In genomic region chr11:17208257-17208999, GRCh38 we compare ENCODE assay signal across 8 cellular contexts. TPM values are rescaled to one million over a fixed set of nuclear protein-coding genes. Genes with fewer than 3 reads are reported as not detected.
DNase-seq lines count a peak whose midpoint lies in the region; ATAC-seq and TF ChIP-seq lines count a peak whose summit lies in the region.

No MANE protein-coding gene starts in this region.

- peak overlapping the region; percentile 95 for H3K9ac ChIP-seq in HUES6 (ENCODE audit: low read length)
- H3K9ac ChIP-seq in NT2/D1 (ENCODE audit: insufficient read length, low read depth) = peak overlapping the region; percentile 90

- H3K4me1 Mint-ChIP-seq in activated naive CD8-positive, alpha-beta T cell treated with anti-CD3 and anti-CD28 coated beads for 36 hours = peaks cover 31% of the 10 kb centered on the region

- H3K4me3 ChIP-seq in DOHH2 (ENCODE audit: low read length) = peak overlapping the region; percentile 91
- H3K4me3 ChIP-seq in HUES6 (ENCODE audit: low read depth, low read length) = peak overlapping the region; percentile 90
- peak overlapping the region; percentile 85 for H3K4me3 ChIP-seq in NT2/D1 (ENCODE audit: insufficient read length, low read depth)

- no peak for TF ChIP-seq CTCF in DOHH2 (IDR thresholded peaks at IDR 0.05; ENCODE audit: low read depth, low read length, poor library complexity, severe bottlenecking)
- no peak for TF ChIP-seq CTCF in omental fat pad (IDR thresholded peaks at IDR 0.05)

- no peaks in the 10 kb centered on the region for H4K20me1 ChIP-seq in DOHH2 (ENCODE audit: control insufficient read depth, insufficient read depth, low read depth, low read length)

- H3K4me1 ChIP-seq in DOHH2 (ENCODE audit: control insufficient read depth, low read length) = peaks cover 28% of the 10 kb centered on the region
- peaks cover 4% of the 10 kb centered on the region; the same call in 1 of the 2 replicates for H3K4me1 ChIP-seq in HUES6 (ENCODE audit: control insufficient read depth, insufficient read depth, low read length)
- H3K4me1 ChIP-seq in NT2/D1 (ENCODE audit: insufficient read depth, insufficient read length) = no peaks in the 10 kb centered on the region

- H3K27ac ChIP-seq in DOHH2 (ENCODE audit: low read depth, low read length) (peak overlapping the region; percentile 78), HUES6 (ENCODE audit: low read depth, low read length) (peak overlapping the region; percentile 93)

- H3K27me3 Mint-ChIP-seq in activated naive CD8-positive, alpha-beta T cell treated with anti-CD3 and anti-CD28 coated beads for 36 hours = no peaks in the 10 kb centered on the region

- H3K9me2 ChIP-seq in DOHH2 (replicated peaks; ENCODE audit: control insufficient read depth, low read length) = no peaks in the 10 kb centered on the region

- intact Hi-C loops in head of caudate nucleus (cut with DNase I) = loop anchor here (2.0 to 5.0 kb wide), 2 partner anchors 22 to 131 kb away; partner anchors contain the start of gene RPS13

- peak overlapping the region; percentile 94 for H3K4me3 Mint-ChIP-seq in activated naive CD8-positive, alpha-beta T cell treated with anti-CD3 and anti-CD28 coated beads for 36 hours

- DNase-seq in NT2/D1 (ENCODE audit: low read depth, low spot score) (peak; percentile 52), head of caudate nucleus (peak in 34 of 42 donors; percentile 34 to 82 (median 62)), omental fat pad (ENCODE audit: low spot score) (peak; percentile 29), retina (no peak)
- peak; percentile 59 for DNase-seq in activated naive CD8-positive, alpha-beta T cell treated with anti-CD3 and anti-CD28 coated beads for 36 hours

- ATAC-seq in GM21526 (IDR thresholded peaks at IDR 0.05; ENCODE audit: low FRiP score, unreplicated experiment) = peak; percentile 47
- ATAC-seq in omental fat pad (ENCODE audit: low FRiP score) = peak; percentile 80

- H3K36me3 Mint-ChIP-seq in activated naive CD8-positive, alpha-beta T cell treated with anti-CD3 and anti-CD28 coated beads for 36 hours = peaks cover 8% of the 10 kb centered on the region

- peaks cover 5% of the 10 kb centered on the region for H3F3A ChIP-seq in DOHH2 (ENCODE audit: control insufficient read depth, insufficient read depth)

- no peaks in the 10 kb centered on the region for H3K9me3 ChIP-seq in DOHH2 (ENCODE audit: control insufficient read depth, insufficient read depth, low read length)
- no peaks in the 10 kb centered on the region for H3K9me3 ChIP-seq in HUES6 (ENCODE audit: control insufficient read depth, insufficient read depth, low read depth, low read length)
- no peaks in the 10 kb centered on the region for H3K9me3 ChIP-seq in NT2/D1 (ENCODE audit: insufficient read depth, low read length)

- H3K4me2 ChIP-seq in DOHH2 (ENCODE audit: low read length) = peak overlapping the region; percentile 98

- H3K36me3 ChIP-seq in DOHH2 (ENCODE audit: control insufficient read depth, low read length) (peaks cover 9% of the 10 kb centered on the region; the same call in 1 of the 2 replicates), HUES6 (ENCODE audit: control insufficient read depth, insufficient read depth, low read length) (peaks cover 10% of the 10 kb centered on the region), NT2/D1 (ENCODE audit: insufficient read depth, insufficient read length, low read length) (peaks cover 6% of the 10 kb centered on the region)

- peak overlapping the region; percentile 97 for H3K27ac Mint-ChIP-seq in activated naive CD8-positive, alpha-beta T cell treated with anti-CD3 and anti-CD28 coated beads for 36 hours

- H3K9me3 Mint-ChIP-seq in activated naive CD8-positive, alpha-beta T cell treated with anti-CD3 and anti-CD28 coated beads for 36 hours = no peaks in the 10 kb centered on the region

- H3K27me3 ChIP-seq in DOHH2 (ENCODE audit: control insufficient read depth, low read length) (no peaks in the 10 kb centered on the region), HUES6 (ENCODE audit: control insufficient read depth, insufficient read depth, low read length) (no peaks in the 10 kb centered on the region), NT2/D1 (ENCODE audit: insufficient read depth, insufficient read length) (no peaks in the 10 kb centered on the region)

- H3K79me2 ChIP-seq in DOHH2 (ENCODE audit: control insufficient read depth, low read length) = peaks cover 54% of the 10 kb centered on the region

RNA-seq across cellular contexts. Expression of gene PIK3C2A, which starts 0.6 kb away (rescaled TPM):
- 10 to 100 TPM; 27.8 to 28.5 TPM for total RNA-seq in activated naive CD8-positive, alpha-beta T cell treated with anti-CD3 and anti-CD28 coated beads for 36 hours
- total RNA-seq in omental fat pad = 100 to 1,000 TPM in 2 of 4 donors, 10 to 100 TPM in 2; 67.9 to 134 (median 90.0) TPM
